Comparison of ENCODE assay signal across 1 cellular context in the genomic region with DNA sequence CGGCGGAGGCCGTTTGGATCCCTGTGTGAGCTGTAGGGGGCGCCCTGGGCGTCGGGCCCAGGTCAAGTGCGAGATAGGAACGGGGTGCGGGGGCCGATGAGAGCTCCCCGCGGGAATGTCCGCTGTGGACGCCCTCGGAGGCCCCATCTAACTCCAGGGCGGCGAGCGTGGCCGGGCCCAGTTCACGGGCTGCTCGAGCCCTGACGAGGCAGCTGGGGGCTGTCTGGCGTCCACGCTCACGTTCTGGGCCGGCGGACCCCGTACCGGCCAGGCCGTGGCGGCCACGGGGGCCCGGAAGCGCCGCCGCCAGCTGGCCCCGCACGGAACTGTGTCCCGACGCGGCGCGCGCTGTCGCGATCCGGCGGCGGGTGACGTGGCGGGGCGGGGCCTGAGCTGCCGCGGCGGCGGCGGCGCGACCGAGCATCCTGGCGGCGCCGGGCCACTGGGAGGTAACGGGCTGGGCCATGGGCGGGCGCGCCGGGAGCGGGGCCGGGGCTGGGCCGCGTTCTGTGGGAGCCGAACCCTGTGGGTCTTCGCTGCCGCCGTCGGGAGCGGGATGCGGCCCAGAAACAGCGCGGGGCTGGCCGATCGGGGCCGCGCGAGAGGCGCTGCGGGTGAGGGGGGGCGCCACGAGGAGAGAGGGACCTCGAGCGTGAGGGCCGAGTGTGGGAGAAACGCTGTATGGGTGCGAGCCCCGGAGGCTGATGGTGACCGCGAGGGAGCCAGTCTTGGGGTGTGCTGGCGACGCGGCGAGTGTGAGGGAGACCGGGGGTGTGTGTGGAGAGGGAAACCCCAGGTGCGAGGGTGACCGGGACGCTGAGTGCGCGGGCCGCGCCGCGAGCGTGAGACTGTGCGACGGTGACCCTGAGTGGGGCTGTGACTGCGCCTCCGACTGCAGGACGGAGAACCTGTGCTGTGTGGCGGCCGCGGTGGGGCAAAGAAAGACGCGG.
TF ChIP-seq lines count a peak whose summit lies in the region.

A gene (plus strand): TSS at position 399 of the 950 bp plus-strand sequence. CDS start 10,201 bp downstream, outside the sequence.

TF ChIP-seq in K562, 482 proteins besides CTCF, POLR2A, EP300 and RAD21 (continued from another document and continues in another):
- TF ChIP-seq FOXK2 (conservative IDR thresholded peaks at IDR 0.05 in 1 of 2, IDR thresholded peaks at IDR 0.05 in 1 of 2; ENCODE audit: low read depth in 2 of 2), result no peak
- TF ChIP-seq, protein P1, sequence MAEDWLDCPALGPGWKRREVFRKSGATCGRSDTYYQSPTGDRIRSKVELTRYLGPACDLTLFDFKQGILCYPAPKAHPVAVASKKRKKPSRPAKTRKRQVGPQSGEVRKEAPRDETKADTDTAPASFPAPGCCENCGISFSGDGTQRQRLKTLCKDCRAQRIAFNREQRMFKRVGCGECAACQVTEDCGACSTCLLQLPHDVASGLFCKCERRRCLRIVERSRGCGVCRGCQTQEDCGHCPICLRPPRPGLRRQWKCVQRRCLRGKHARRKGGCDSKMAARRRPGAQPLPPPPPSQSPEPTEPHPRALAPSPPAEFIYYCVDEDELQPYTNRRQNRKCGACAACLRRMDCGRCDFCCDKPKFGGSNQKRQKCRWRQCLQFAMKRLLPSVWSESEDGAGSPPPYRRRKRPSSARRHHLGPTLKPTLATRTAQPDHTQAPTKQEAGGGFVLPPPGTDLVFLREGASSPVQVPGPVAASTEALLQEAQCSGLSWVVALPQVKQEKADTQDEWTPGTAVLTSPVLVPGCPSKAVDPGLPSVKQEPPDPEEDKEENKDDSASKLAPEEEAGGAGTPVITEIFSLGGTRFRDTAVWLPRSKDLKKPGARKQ (CRISPR knock-in tag; IDR thresholded peaks at IDR 0.05), result no peak
- peak; percentile 99 for TF ChIP-seq SMAD4 (CRISPR knock-in tag; conservative IDR thresholded peaks at IDR 0.05)
- TF ChIP-seq, protein P2, sequence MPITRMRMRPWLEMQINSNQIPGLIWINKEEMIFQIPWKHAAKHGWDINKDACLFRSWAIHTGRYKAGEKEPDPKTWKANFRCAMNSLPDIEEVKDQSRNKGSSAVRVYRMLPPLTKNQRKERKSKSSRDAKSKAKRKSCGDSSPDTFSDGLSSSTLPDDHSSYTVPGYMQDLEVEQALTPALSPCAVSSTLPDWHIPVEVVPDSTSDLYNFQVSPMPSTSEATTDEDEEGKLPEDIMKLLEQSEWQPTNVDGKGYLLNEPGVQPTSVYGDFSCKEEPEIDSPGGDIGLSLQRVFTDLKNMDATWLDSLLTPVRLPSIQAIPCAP (CRISPR knock-in tag; IDR thresholded peaks at IDR 0.05; ENCODE audit: borderline replicate concordance), result peak; percentile 85; the same call in 1 of the 2 replicates
- no peak for TF ChIP-seq FOXM1 (IDR thresholded peaks at IDR 0.05; ENCODE audit: low read depth)
- peak; percentile 33 for TF ChIP-seq FOXM1 (CRISPR knock-in tag; IDR thresholded peaks at IDR 0.05; ENCODE audit: low read depth)
- TF ChIP-seq, protein P3, sequence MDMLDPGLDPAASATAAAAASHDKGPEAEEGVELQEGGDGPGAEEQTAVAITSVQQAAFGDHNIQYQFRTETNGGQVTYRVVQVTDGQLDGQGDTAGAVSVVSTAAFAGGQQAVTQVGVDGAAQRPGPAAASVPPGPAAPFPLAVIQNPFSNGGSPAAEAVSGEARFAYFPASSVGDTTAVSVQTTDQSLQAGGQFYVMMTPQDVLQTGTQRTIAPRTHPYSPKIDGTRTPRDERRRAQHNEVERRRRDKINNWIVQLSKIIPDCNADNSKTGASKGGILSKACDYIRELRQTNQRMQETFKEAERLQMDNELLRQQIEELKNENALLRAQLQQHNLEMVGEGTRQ (CRISPR knock-in tag; IDR thresholded peaks at IDR 0.05), result no peak
- no peak for TF ChIP-seq KLF6 (CRISPR knock-in tag; IDR thresholded peaks at IDR 0.05; ENCODE audit: borderline replicate concordance)
- peak; percentile 75 for TF ChIP-seq GABPB1 (CRISPR knock-in tag; IDR thresholded peaks at IDR 0.05)
- TF ChIP-seq, protein P4, sequence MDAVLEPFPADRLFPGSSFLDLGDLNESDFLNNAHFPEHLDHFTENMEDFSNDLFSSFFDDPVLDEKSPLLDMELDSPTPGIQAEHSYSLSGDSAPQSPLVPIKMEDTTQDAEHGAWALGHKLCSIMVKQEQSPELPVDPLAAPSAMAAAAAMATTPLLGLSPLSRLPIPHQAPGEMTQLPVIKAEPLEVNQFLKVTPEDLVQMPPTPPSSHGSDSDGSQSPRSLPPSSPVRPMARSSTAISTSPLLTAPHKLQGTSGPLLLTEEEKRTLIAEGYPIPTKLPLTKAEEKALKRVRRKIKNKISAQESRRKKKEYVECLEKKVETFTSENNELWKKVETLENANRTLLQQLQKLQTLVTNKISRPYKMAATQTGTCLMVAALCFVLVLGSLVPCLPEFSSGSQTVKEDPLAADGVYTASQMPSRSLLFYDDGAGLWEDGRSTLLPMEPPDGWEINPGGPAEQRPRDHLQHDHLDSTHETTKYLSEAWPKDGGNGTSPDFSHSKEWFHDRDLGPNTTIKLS (IDR thresholded peaks at IDR 0.05; ENCODE audit: borderline replicate concordance, low read depth), result peak; percentile 99
- TF ChIP-seq MIER1 (IDR thresholded peaks at IDR 0.05; ENCODE audit: low read depth), result no peak
- no peak for TF ChIP-seq HDAC8 (tag; IDR thresholded peaks at IDR 0.05)
- TF ChIP-seq, protein P5, sequence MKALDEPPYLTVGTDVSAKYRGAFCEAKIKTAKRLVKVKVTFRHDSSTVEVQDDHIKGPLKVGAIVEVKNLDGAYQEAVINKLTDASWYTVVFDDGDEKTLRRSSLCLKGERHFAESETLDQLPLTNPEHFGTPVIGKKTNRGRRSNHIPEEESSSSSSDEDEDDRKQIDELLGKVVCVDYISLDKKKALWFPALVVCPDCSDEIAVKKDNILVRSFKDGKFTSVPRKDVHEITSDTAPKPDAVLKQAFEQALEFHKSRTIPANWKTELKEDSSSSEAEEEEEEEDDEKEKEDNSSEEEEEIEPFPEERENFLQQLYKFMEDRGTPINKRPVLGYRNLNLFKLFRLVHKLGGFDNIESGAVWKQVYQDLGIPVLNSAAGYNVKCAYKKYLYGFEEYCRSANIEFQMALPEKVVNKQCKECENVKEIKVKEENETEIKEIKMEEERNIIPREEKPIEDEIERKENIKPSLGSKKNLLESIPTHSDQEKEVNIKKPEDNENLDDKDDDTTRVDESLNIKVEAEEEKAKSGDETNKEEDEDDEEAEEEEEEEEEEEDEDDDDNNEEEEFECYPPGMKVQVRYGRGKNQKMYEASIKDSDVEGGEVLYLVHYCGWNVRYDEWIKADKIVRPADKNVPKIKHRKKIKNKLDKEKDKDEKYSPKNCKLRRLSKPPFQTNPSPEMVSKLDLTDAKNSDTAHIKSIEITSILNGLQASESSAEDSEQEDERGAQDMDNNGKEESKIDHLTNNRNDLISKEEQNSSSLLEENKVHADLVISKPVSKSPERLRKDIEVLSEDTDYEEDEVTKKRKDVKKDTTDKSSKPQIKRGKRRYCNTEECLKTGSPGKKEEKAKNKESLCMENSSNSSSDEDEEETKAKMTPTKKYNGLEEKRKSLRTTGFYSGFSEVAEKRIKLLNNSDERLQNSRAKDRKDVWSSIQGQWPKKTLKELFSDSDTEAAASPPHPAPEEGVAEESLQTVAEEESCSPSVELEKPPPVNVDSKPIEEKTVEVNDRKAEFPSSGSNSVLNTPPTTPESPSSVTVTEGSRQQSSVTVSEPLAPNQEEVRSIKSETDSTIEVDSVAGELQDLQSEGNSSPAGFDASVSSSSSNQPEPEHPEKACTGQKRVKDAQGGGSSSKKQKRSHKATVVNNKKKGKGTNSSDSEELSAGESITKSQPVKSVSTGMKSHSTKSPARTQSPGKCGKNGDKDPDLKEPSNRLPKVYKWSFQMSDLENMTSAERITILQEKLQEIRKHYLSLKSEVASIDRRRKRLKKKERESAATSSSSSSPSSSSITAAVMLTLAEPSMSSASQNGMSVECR (CRISPR knock-in tag; IDR thresholded peaks at IDR 0.05), result peak; percentile 83; the same call in 1 of the 2 replicates
- TF ChIP-seq, protein P6, sequence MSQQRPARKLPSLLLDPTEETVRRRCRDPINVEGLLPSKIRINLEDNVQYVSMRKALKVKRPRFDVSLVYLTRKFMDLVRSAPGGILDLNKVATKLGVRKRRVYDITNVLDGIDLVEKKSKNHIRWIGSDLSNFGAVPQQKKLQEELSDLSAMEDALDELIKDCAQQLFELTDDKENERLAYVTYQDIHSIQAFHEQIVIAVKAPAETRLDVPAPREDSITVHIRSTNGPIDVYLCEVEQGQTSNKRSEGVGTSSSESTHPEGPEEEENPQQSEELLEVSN (IDR thresholded peaks at IDR 0.05; ENCODE audit: borderline replicate concordance in 1 of 2, extremely low read depth in 1 of 2, insufficient read depth in 1 of 2, insufficient read length in 1 of 2, low read depth in 1 of 2, low read length in 1 of 2, poor library complexity in 1 of 2, severe bottlenecking in 1 of 2), result peak; percentile 47 to 78
- TF ChIP-seq NFXL1 (CRISPR knock-in tag; IDR thresholded peaks at IDR 0.05), result no peak
- TF ChIP-seq, protein P7, sequence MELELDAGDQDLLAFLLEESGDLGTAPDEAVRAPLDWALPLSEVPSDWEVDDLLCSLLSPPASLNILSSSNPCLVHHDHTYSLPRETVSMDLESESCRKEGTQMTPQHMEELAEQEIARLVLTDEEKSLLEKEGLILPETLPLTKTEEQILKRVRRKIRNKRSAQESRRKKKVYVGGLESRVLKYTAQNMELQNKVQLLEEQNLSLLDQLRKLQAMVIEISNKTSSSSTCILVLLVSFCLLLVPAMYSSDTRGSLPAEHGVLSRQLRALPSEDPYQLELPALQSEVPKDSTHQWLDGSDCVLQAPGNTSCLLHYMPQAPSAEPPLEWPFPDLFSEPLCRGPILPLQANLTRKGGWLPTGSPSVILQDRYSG (tag; conservative IDR thresholded peaks at IDR 0.05; ENCODE audit: low read depth), result no peak
- no peak for TF ChIP-seq NFATC3 (IDR thresholded peaks at IDR 0.05)
- TF ChIP-seq GTF2E2 (tag; IDR thresholded peaks at IDR 0.05), result peak; percentile 20; the same call in 1 of the 2 replicates
- TF ChIP-seq, protein P8, sequence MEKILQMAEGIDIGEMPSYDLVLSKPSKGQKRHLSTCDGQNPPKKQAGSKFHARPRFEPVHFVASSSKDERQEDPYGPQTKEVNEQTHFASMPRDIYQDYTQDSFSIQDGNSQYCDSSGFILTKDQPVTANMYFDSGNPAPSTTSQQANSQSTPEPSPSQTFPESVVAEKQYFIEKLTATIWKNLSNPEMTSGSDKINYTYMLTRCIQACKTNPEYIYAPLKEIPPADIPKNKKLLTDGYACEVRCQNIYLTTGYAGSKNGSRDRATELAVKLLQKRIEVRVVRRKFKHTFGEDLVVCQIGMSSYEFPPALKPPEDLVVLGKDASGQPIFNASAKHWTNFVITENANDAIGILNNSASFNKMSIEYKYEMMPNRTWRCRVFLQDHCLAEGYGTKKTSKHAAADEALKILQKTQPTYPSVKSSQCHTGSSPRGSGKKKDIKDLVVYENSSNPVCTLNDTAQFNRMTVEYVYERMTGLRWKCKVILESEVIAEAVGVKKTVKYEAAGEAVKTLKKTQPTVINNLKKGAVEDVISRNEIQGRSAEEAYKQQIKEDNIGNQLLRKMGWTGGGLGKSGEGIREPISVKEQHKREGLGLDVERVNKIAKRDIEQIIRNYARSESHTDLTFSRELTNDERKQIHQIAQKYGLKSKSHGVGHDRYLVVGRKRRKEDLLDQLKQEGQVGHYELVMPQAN (IDR thresholded peaks at IDR 0.05; ENCODE audit: borderline replicate concordance), result peak; percentile 85
- peak; percentile 49 for TF ChIP-seq TAF1 (IDR thresholded peaks at IDR 0.05; ENCODE audit: control insufficient read depth, extremely low read depth, insufficient read depth, low read length, severe bottlenecking)
- TF ChIP-seq, protein P9, sequence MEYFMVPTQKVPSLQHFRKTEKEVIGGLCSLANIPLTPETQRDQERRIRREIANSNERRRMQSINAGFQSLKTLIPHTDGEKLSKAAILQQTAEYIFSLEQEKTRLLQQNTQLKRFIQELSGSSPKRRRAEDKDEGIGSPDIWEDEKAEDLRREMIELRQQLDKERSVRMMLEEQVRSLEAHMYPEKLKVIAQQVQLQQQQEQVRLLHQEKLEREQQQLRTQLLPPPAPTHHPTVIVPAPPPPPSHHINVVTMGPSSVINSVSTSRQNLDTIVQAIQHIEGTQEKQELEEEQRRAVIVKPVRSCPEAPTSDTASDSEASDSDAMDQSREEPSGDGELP (CRISPR knock-in tag; IDR thresholded peaks at IDR 0.05; ENCODE audit: borderline replicate concordance), result peak; percentile 72
- TF ChIP-seq, protein P10, sequence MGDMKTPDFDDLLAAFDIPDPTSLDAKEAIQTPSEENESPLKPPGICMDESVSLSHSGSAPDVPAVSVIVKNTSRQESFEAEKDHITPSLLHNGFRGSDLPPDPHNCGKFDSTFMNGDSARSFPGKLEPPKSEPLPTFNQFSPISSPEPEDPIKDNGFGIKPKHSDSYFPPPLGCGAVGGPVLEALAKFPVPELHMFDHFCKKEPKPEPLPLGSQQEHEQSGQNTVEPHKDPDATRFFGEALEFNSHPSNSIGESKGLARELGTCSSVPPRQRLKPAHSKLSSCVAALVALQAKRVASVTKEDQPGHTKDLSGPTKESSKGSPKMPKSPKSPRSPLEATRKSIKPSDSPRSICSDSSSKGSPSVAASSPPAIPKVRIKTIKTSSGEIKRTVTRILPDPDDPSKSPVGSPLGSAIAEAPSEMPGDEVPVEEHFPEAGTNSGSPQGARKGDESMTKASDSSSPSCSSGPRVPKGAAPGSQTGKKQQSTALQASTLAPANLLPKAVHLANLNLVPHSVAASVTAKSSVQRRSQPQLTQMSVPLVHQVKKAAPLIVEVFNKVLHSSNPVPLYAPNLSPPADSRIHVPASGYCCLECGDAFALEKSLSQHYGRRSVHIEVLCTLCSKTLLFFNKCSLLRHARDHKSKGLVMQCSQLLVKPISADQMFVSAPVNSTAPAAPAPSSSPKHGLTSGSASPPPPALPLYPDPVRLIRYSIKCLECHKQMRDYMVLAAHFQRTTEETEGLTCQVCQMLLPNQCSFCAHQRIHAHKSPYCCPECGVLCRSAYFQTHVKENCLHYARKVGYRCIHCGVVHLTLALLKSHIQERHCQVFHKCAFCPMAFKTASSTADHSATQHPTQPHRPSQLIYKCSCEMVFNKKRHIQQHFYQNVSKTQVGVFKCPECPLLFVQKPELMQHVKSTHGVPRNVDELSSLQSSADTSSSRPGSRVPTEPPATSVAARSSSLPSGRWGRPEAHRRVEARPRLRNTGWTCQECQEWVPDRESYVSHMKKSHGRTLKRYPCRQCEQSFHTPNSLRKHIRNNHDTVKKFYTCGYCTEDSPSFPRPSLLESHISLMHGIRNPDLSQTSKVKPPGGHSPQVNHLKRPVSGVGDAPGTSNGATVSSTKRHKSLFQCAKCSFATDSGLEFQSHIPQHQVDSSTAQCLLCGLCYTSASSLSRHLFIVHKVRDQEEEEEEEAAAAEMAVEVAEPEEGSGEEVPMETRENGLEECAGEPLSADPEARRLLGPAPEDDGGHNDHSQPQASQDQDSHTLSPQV (IDR thresholded peaks at IDR 0.05), result peak; percentile 64; the same call in 1 of the 2 replicates
- TF ChIP-seq KDM5B (IDR thresholded peaks at IDR 0.05; ENCODE audit: insufficient replicate concordance, low read depth, low read length), result peak; percentile 78
- TF ChIP-seq, protein P11, sequence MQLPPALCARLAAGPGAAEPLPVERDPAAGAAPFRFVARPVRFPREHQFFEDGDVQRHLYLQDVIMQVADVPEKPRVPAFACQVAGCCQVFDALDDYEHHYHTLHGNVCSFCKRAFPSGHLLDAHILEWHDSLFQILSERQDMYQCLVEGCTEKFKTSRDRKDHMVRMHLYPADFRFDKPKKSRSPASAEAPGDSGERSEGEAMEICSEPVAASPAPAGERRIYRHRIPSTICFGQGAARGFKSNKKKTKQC (CRISPR knock-in tag; IDR thresholded peaks at IDR 0.05), result peak; percentile 74; the same call in 1 of the 2 replicates
- TF ChIP-seq XRCC5 (IDR thresholded peaks at IDR 0.05; ENCODE audit: low read depth, low read length), result no peak
- TF ChIP-seq, protein P12, sequence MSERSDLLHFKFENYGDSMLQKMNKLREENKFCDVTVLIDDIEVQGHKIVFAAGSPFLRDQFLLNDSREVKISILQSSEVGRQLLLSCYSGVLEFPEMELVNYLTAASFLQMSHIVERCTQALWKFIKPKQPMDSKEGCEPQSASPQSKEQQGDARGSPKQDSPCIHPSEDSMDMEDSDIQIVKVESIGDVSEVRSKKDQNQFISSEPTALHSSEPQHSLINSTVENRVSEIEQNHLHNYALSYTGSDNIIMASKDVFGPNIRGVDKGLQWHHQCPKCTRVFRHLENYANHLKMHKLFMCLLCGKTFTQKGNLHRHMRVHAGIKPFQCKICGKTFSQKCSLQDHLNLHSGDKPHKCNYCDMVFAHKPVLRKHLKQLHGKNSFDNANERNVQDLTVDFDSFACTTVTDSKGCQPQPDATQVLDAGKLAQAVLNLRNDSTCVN (CRISPR knock-in tag; IDR thresholded peaks at IDR 0.05), result no peak
